Comparison of ENCODE assay signal across 9 cellular contexts in genomic region chr2:6909431-6910385, GRCh38. TPM values are rescaled to one million over a fixed set of nuclear protein-coding genes. Genes with fewer than 3 reads are reported as not detected.
DNase-seq lines count a peak whose midpoint lies in the region; ATAC-seq and TF ChIP-seq lines count a peak whose summit lies in the region.
"Had no signal": no experiment of that assay in that cellular context is flagged by ENCODE, and none has a peak within 500 bp of the region (broad histone marks: within the 10 kb centered on the region; RNA-seq: fewer than 3 reads in every experiment).

No MANE protein-coding gene starts in this region.

- peak; percentile 93 for ATAC-seq in GM19468 (IDR thresholded peaks at IDR 0.05; ENCODE audit: extremely low read depth, unreplicated experiment)
- ATAC-seq in HG03460 (IDR thresholded peaks at IDR 0.05; ENCODE audit: unreplicated experiment) = peak; percentile 98
- peak; percentile 68 for ATAC-seq in activated T-helper 17 cell treated with anti-CD3 and anti-CD28 coated beads, Interleukin-2, amount 50 U/mL, for 72 hours (replicated peaks)
- ATAC-seq in psoas muscle = no peak
- ATAC-seq: left lobe of liver had no signal

- WGBS in psoas muscle, 3 donors = 70 to 84% (median 75%) methylated on average over 8 of the region's 8 CpGs

- peaks cover 64% of the 10 kb centered on the region for H3K4me1 Mint-ChIP-seq in activated T-helper 17 cell treated with anti-CD3 and anti-CD28 coated beads, Interleukin-2, amount 50 U/mL, for 72 hours

- H3K9me3 ChIP-seq in ascending aorta (no peaks in the 10 kb centered on the region), psoas muscle (no peaks in the 10 kb centered on the region)

- H3K27ac ChIP-seq in ascending aorta (no peak overlapping the region), psoas muscle (no peak overlapping the region)

- peaks cover 6% of the 10 kb centered on the region for H3K36me3 Mint-ChIP-seq in activated T-helper 17 cell treated with anti-CD3 and anti-CD28 coated beads, Interleukin-2, amount 50 U/mL, for 72 hours (ENCODE audit: low read depth)

- H3K27me3 ChIP-seq in GM06990 (replicated peaks; ENCODE audit: control insufficient read depth, insufficient read depth, low read length) = no peaks in the 10 kb centered on the region
- no peaks in the 10 kb centered on the region for H3K27me3 ChIP-seq in ascending aorta
- no peaks in the 10 kb centered on the region for H3K27me3 ChIP-seq in psoas muscle (ENCODE audit: insufficient read depth in 3 of 3, low read length in 2 of 3)

- H3K27ac Mint-ChIP-seq in activated T-helper 17 cell treated with anti-CD3 and anti-CD28 coated beads, Interleukin-2, amount 50 U/mL, for 72 hours = peak overlapping the region; percentile 85

- no peak for TF ChIP-seq CTCF in GM06990 (IDR thresholded peaks at IDR 0.05; ENCODE audit: insufficient read depth, low read length, poor library complexity, severe bottlenecking)
- TF ChIP-seq CTCF in ascending aorta (IDR thresholded peaks at IDR 0.05) = no peak
- TF ChIP-seq CTCF in psoas muscle (IDR thresholded peaks at IDR 0.05) = no peak

- H3K36me3 ChIP-seq in GM06990 (ENCODE audit: control insufficient read depth, insufficient read depth, low read length) (no peaks in the 10 kb centered on the region), ascending aorta (no peaks in the 10 kb centered on the region), psoas muscle (ENCODE audit: insufficient read depth in 1 of 2, low read depth in 1 of 2) (no peaks in the 10 kb centered on the region)

- peak overlapping the region; percentile 67 for H3K4me3 Mint-ChIP-seq in activated T-helper 17 cell treated with anti-CD3 and anti-CD28 coated beads, Interleukin-2, amount 50 U/mL, for 72 hours

- no peaks in the 10 kb centered on the region for H3K4me1 ChIP-seq in ascending aorta
- peaks cover 7% of the 10 kb centered on the region for H3K4me1 ChIP-seq in psoas muscle

- intact Hi-C loops in ascending aorta (cut with DNase I) (no loop called here), psoas muscle (cut with DNase I) (loop anchor here in 1 of 2 donors (5.0 kb wide), 1 partner anchor 118 kb away; no protein-coding TSS in a partner anchor)

- H3K9me3 Mint-ChIP-seq in activated T-helper 17 cell treated with anti-CD3 and anti-CD28 coated beads, Interleukin-2, amount 50 U/mL, for 72 hours = peaks cover 4% of the 10 kb centered on the region

- H3K27me3 Mint-ChIP-seq in activated T-helper 17 cell treated with anti-CD3 and anti-CD28 coated beads, Interleukin-2, amount 50 U/mL, for 72 hours = no peaks in the 10 kb centered on the region

- DNase-seq in GM06990 (ENCODE audit: extremely low read depth, insufficient read length) (peak; percentile 73), NCI-H187 (lab: John Stamatoyannopoulos, UW) (no peak), ascending aorta (ENCODE audit: low spot score in 2 of 2) (no peak), psoas muscle (no peak), DMS153 (lab: John Stamatoyannopoulos, UW) (no peak)

- peak overlapping the region; percentile 21; the same call in 1 of the 2 replicates for H3K4me3 ChIP-seq in GM06990 (replicated peaks; ENCODE audit: low read depth, low read length)
- no peak overlapping the region for H3K4me3 ChIP-seq in ascending aorta
- H3K4me3 ChIP-seq in psoas muscle = no peak overlapping the region

RNA-seq across cellular contexts. Expression of gene RNF144A, which starts 7.5 kb away (rescaled TPM):
- 10 to 100 TPM; 13.6 to 29.2 TPM for total RNA-seq in activated T-helper 17 cell treated with anti-CD3 and anti-CD28 coated beads, Interleukin-2, amount 50 U/mL, for 72 hours
- total RNA-seq in ascending aorta = 1.8 TPM
- 10 to 100 TPM in 2 of 4 donors, 1 to 10 TPM in 2; 8.2 to 15.6 (median 11.9) TPM for total RNA-seq in psoas muscle
- polyA plus RNA-seq in psoas muscle = 1 to 10 TPM; 2.4 to 8.7 (median 5.4) TPM

RNA-seq across cellular contexts. Expression of gene RSAD2, which starts 32.1 kb away (rescaled TPM):
- 1 to 10 TPM; 2.8 to 4.5 TPM for total RNA-seq in activated T-helper 17 cell treated with anti-CD3 and anti-CD28 coated beads, Interleukin-2, amount 50 U/mL, for 72 hours
- 0.32 TPM for total RNA-seq in ascending aorta
- total RNA-seq in psoas muscle = 1 to 10 TPM; 1.7 to 3.1 (median 2.6) TPM
- polyA plus RNA-seq in psoas muscle = 1 to 10 TPM in 2 of 3 donors, under 1 TPM in 1; 0.95 to 2.7 (median 2.1) TPM

RNA-seq across cellular contexts. Expression of gene CMPK2, which starts 44.0 kb away (rescaled TPM):
- 1 to 10 TPM; 2.0 to 2.6 TPM for total RNA-seq in activated T-helper 17 cell treated with anti-CD3 and anti-CD28 coated beads, Interleukin-2, amount 50 U/mL, for 72 hours
- total RNA-seq in ascending aorta (9.4 TPM), psoas muscle (1 to 10 TPM; 1.6 to 4.2 (median 3.6) TPM)
- 1 to 10 TPM; 1.3 to 1.7 (median 1.6) TPM for polyA plus RNA-seq in psoas muscle

Comparison
In these comparisons a context has a peak if more than half of its experiments do, and no peak if none do; other contexts are left out.
1. ATAC-seq: peak in GM19468 (single experiment), HG03460 (single experiment) and activated T-helper 17 cell treated with anti-CD3 and anti-CD28 coated beads, Interleukin-2, amount 50 U/mL, for 72 hours (single experiment); none in psoas muscle (0 of 4).